8 cellular contexts compared by ENCODE assay signal in the genomic region with DNA sequence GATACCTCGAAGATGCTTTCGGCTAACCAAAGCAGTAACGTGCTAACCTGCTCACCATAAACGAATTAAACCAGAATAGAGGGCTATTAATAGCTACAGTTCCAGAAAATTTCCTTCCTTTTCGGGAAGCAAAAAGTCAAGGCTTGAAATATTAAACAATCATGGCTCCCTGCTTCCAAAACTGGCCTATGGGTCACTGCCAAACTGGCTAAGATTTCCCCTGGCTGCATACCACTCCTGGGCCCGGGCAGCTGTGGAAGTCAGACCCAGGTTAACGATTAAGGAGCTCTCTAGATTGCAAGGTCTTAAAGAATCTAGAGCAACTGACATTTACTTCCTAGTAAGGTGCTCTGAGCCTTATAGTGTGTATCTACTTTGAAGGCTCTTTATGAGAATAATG. TPM values are rescaled to one million over a fixed set of nuclear protein-coding genes. Genes with fewer than 3 reads are reported as not detected.
A peak's percentile ranks its signal among the peaks of the same experiment; 100 is the strongest.
DNase-seq lines count a peak whose midpoint lies in the region; ATAC-seq and TF ChIP-seq lines count a peak whose summit lies in the region.

No MANE protein-coding gene starts in this region.

- H3K4me3 ChIP-seq in A673 (ENCODE audit: low read depth, low read length, poor library complexity, severe bottlenecking) = peak overlapping the region; percentile 82
- peak overlapping the region; percentile 49 for H3K4me3 ChIP-seq in mucosa of stomach (ENCODE audit: low read length)

- no peaks in the 10 kb centered on the region for H3K9me3 Mint-ChIP-seq in HFFc6

- intact Hi-C loops in A673 (cut with micrococcal nuclease; ENCODE audit: unreplicated experiment) = loop anchor here (2.0 to 10.0 kb wide), 3 partner anchors 15 to 295 kb away; partner anchors contain the start of gene SRSF8

- H3K27me3 Mint-ChIP-seq in HFFc6 (ENCODE audit: insufficient read depth) = peaks cover 2% of the 10 kb centered on the region; the same call in 1 of the 2 replicates

- H3K4me3 Mint-ChIP-seq in HFFc6 = peak overlapping the region; percentile 96

- CTCF ChIA-PET in A673 (lab: Charles Lee) = no interaction called here

- DNase-seq in A673 (ENCODE audit: low spot score) (no peak), HFFc6 (no peak), pons (ENCODE audit: low spot score) (no peak)

- POLR2A ChIA-PET in A673 (lab: Charles Lee; ENCODE audit: low non-redundant PET) = no interaction called here

- H3K27me3 ChIP-seq in A673 (replicated peaks; ENCODE audit: insufficient read depth, low read depth, low read length, poor library complexity) (no peaks in the 10 kb centered on the region), mucosa of stomach (ENCODE audit: control insufficient read depth, insufficient read depth, low read length) (peaks cover 8% of the 10 kb centered on the region)

- no TSS peak for BruUV-seq in A673 (replicated peaks; lab: Mats Ljungman, UMichigan)

- TF ChIP-seq CTCF in A673 (conservative IDR thresholded peaks at IDR 0.05; ENCODE audit: low read depth, low read length) (no peak), HFFc6 (IDR thresholded peaks at IDR 0.05) (no peak)

- peak overlapping the region; percentile 87 for H3K27ac Mint-ChIP-seq in HFFc6

- peaks cover 56% of the 10 kb centered on the region for H3K4me1 Mint-ChIP-seq in HFFc6 (ENCODE audit: low read depth)

- ATAC-seq in GM21367 (IDR thresholded peaks at IDR 0.05; ENCODE audit: unreplicated experiment) = no peak
- ATAC-seq in GM21717 (IDR thresholded peaks at IDR 0.05; ENCODE audit: unreplicated experiment) = no peak
- ATAC-seq in GM21786 (IDR thresholded peaks at IDR 0.05; ENCODE audit: unreplicated experiment) = no peak

- H3K4me1 ChIP-seq in A673 (ENCODE audit: insufficient read depth, low read length, poor library complexity, severe bottlenecking) (peaks cover 19% of the 10 kb centered on the region), mucosa of stomach (ENCODE audit: control insufficient read depth, insufficient read depth, low read length) (peaks cover 23% of the 10 kb centered on the region)

- H3K9me3 ChIP-seq in A673 (ENCODE audit: low read depth, low read length, poor library complexity, severe bottlenecking) (no peaks in the 10 kb centered on the region), mucosa of stomach (ENCODE audit: control insufficient read depth, low read length) (no peaks in the 10 kb centered on the region)

- H3K36me3 Mint-ChIP-seq in HFFc6 (ENCODE audit: low read depth) = peaks cover 4% of the 10 kb centered on the region; the same call in 1 of the 2 replicates

- peak overlapping the region; percentile 69 for H3K9ac ChIP-seq in mucosa of stomach (ENCODE audit: low read length)

- H3K27ac ChIP-seq in A673 (ENCODE audit: low read depth, low read length, poor library complexity, severe bottlenecking) (peak overlapping the region; percentile 82), cingulate gyrus (ENCODE audit: low read depth, low read length) (peak overlapping the region; percentile 8)

- H3K36me3 ChIP-seq in A673 (ENCODE audit: insufficient read depth, low read length, poor library complexity, severe bottlenecking) = no peaks in the 10 kb centered on the region
- no peaks in the 10 kb centered on the region for H3K36me3 ChIP-seq in mucosa of stomach (ENCODE audit: control insufficient read depth, insufficient read depth, low read length)

RNA-seq across cellular contexts. Expression of gene AMOTL1, which starts 1.7 kb away (rescaled TPM):
- total RNA-seq in A673 (2021) = 67.8 and 68.5 TPM in 2 replicates
- total RNA-seq in HFFc6 (2021; fragmentation: NEBNext Ultra II Directional; extraction: Animal tissue kit (Norgen Biotek cat#: 25700)) = 10 to 100 TPM; 43.1 to 65.9 (median 48.4) TPM
